ENCODE assay signal across 23 cellular contexts in the genomic region with DNA sequence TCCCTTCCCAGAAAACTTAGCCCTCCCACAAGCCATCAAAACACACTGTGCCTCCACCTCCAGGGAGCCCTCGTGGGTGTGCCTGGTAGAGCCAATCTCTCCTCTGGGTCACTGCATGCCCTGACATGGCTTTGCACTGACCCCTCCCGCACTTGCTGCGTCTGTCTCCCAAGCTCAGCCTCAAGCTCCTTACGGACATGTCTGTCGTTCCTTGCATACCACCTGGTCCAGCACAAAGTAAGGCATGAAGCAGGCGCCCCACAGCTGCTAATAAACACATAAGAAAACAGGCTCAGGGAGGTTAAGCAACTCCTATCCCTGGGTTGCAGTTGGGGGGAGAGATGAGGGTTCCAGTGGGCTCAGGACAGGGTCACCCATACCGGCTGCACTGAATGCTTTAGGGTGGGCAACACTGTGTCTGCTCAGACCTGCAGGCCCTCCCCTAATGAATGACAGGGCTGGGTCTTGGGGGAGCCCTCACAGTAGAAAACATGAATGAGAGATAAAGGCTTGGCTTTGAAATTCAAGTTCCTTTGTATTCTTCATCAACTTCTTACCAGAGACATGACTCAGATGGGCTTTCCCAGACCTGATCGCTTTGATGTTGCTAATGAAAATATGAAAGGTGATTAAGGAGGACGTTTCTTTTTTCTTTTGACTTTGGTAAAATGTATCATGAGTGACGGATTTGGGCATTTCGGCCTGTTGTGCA. TPM values are rescaled to one million over a fixed set of nuclear protein-coding genes. Genes with fewer than 3 reads are reported as not detected.
DNase-seq lines count a peak whose midpoint lies in the region; ATAC-seq and TF ChIP-seq lines count a peak whose summit lies in the region.
"Had no signal": no experiment of that assay in that cellular context is flagged by ENCODE, and none has a peak within 500 bp of the region (broad histone marks: within the 10 kb centered on the region; RNA-seq: fewer than 3 reads in every experiment).

No MANE protein-coding gene starts in this region.

- intact Hi-C loops in activated T-helper 2 cell treated with anti-CD3 and anti-CD28 coated beads, Interferon-gamma antibody, Interleukin-2, Interleukin-4, amounts not matched to agents 10 μg/mL and 5 μg/mL and 100 μg/mL, durations not matched to agents 14 hours and 24 hours and 36 hours (cut with micrococcal nuclease): no loop called here

- H3K4me2 ChIP-seq in H9 (ENCODE audit: insufficient read depth, insufficient read length, low read length) (no peak overlapping the region), osteoblast (ENCODE audit: insufficient read depth, low read length) (no peak overlapping the region)

- peaks cover 14% of the 10 kb centered on the region for H3K79me1 ChIP-seq in H9 (ENCODE audit: insufficient read depth, low read depth, low read length, poor library complexity, severe bottlenecking)

- H3K4me3 Mint-ChIP-seq in activated T-cell treated with anti-CD3 and anti-CD28 coated beads, Interleukin-2, amount 50 U/mL, for 4 hours: peak overlapping the region; percentile 26
- no peak overlapping the region for H3K4me3 Mint-ChIP-seq in H9
- no peak overlapping the region for H3K4me3 Mint-ChIP-seq in brain
- no peak overlapping the region for H3K4me3 Mint-ChIP-seq in activated T-helper 2 cell treated with anti-CD3 and anti-CD28 coated beads, Interferon-gamma antibody, Interleukin-2, Interleukin-4, amounts not matched to agents 10 μg/mL and 5 μg/mL and 100 μg/mL, durations not matched to agents 14 hours and 24 hours and 36 hours (ENCODE audit: low read depth)
- H3K4me3 Mint-ChIP-seq: HFFc6; stimulated activated effector memory CD8-positive, alpha-beta T cell treated with anti-CD3 and anti-CD28 coated beads, Interleukin-12 subunit alpha, Interleukin-12 subunit beta, amount 100 ng/mL, for 72 hours had no signal

- H3K36me3 Mint-ChIP-seq in activated T-cell treated with anti-CD3 and anti-CD28 coated beads, Interleukin-2, amount 50 U/mL, for 4 hours (ENCODE audit: insufficient read depth): no peaks in the 10 kb centered on the region
- H3K36me3 Mint-ChIP-seq in H9 (ENCODE audit: insufficient read depth in 1 of 3, low read depth in 3 of 3) (peaks cover 11 to 42% (median 39%) of the 10 kb centered on the region in 3 experiments; a peak in 6 of 7 replicates), brain (peaks cover 29% of the 10 kb centered on the region)
- no peaks in the 10 kb centered on the region for H3K36me3 Mint-ChIP-seq in activated T-helper 2 cell treated with anti-CD3 and anti-CD28 coated beads, Interferon-gamma antibody, Interleukin-2, Interleukin-4, amounts not matched to agents 10 μg/mL and 5 μg/mL and 100 μg/mL, durations not matched to agents 14 hours and 24 hours and 36 hours (ENCODE audit: low read depth)
- H3K36me3 Mint-ChIP-seq: stimulated activated effector memory CD8-positive, alpha-beta T cell treated with anti-CD3 and anti-CD28 coated beads, Interleukin-12 subunit alpha, Interleukin-12 subunit beta, amount 100 ng/mL, for 72 hours had no signal

- no peak overlapping the region for H3K9ac ChIP-seq in H9 (ENCODE audit: extremely low read depth, insufficient read length, low read length)

- H2BK120ac ChIP-seq in H9 (ENCODE audit: low read depth, low read length, poor library complexity, severe bottlenecking): no peak overlapping the region

- no peak overlapping the region for H2BK20ac ChIP-seq in H9 (ENCODE audit: low read depth, low read length, poor library complexity, severe bottlenecking)

- no peaks in the 10 kb centered on the region for H3K36me3 ChIP-seq in osteoblast (ENCODE audit: insufficient read depth, low read length)
- H3K36me3 ChIP-seq: colonic mucosa, esophagus squamous epithelium, thoracic aorta had no signal

- no peak overlapping the region for H3T11ph ChIP-seq in H9 (ENCODE audit: low read length)

- H3K27me3 Mint-ChIP-seq in activated T-cell treated with anti-CD3 and anti-CD28 coated beads, Interleukin-2, amount 50 U/mL, for 4 hours (ENCODE audit: low read depth): peaks cover 31% of the 10 kb centered on the region
- no peaks in the 10 kb centered on the region for H3K27me3 Mint-ChIP-seq in H9 (ENCODE audit: low read depth)
- no peaks in the 10 kb centered on the region for H3K27me3 Mint-ChIP-seq in brain
- H3K27me3 Mint-ChIP-seq in activated T-helper 2 cell treated with anti-CD3 and anti-CD28 coated beads, Interferon-gamma antibody, Interleukin-2, Interleukin-4, amounts not matched to agents 10 μg/mL and 5 μg/mL and 100 μg/mL, durations not matched to agents 14 hours and 24 hours and 36 hours (ENCODE audit: low read depth): no peaks in the 10 kb centered on the region

- no peak overlapping the region for H4K91ac ChIP-seq in H9 (ENCODE audit: insufficient read length, low read depth, low read length)

- no peak overlapping the region for H3K18ac ChIP-seq in H9 (ENCODE audit: insufficient read length, low read depth, low read length)

- peak; percentile 39 to 44 for ATAC-seq in activated T-cell treated with anti-CD3 and anti-CD28 coated beads, Interleukin-2, amount 50 U/mL, for 4 hours
- ATAC-seq: left lobe of liver had no signal

- H3K27me3 ChIP-seq in H9 (ENCODE audit: insufficient read depth, low read length) (no peaks in the 10 kb centered on the region), osteoblast (ENCODE audit: insufficient read depth, low read length) (peaks cover 4% of the 10 kb centered on the region)
- H3K27me3 ChIP-seq: colonic mucosa had no signal

- no peak overlapping the region for H3K56ac ChIP-seq in H9 (ENCODE audit: insufficient read length, low read depth, low read length)

- no peak overlapping the region for H3K4me3 ChIP-seq in osteoblast (ENCODE audit: insufficient read depth, low read length)
- H3K4me3 ChIP-seq: colonic mucosa, esophagus squamous epithelium, thoracic aorta had no signal

- no peak overlapping the region for H3K14ac ChIP-seq in H9 (ENCODE audit: insufficient read depth, low read length)

- H3K23ac ChIP-seq in H9 (ENCODE audit: insufficient read length, low read depth, low read length): no peak overlapping the region

- H4K8ac ChIP-seq in H9 (replicated peaks; ENCODE audit: insufficient read length, low read depth, low read length): no peak overlapping the region

- H3K9me3 Mint-ChIP-seq in activated T-cell treated with anti-CD3 and anti-CD28 coated beads, Interleukin-2, amount 50 U/mL, for 4 hours: no peaks in the 10 kb centered on the region
- H3K9me3 Mint-ChIP-seq in H9 (no peaks in the 10 kb centered on the region), brain (no peaks in the 10 kb centered on the region)
- no peaks in the 10 kb centered on the region for H3K9me3 Mint-ChIP-seq in activated T-helper 2 cell treated with anti-CD3 and anti-CD28 coated beads, Interferon-gamma antibody, Interleukin-2, Interleukin-4, amounts not matched to agents 10 μg/mL and 5 μg/mL and 100 μg/mL, durations not matched to agents 14 hours and 24 hours and 36 hours
- H3K9me3 Mint-ChIP-seq: HFFc6; stimulated activated effector memory CD8-positive, alpha-beta T cell treated with anti-CD3 and anti-CD28 coated beads, Interleukin-12 subunit alpha, Interleukin-12 subunit beta, amount 100 ng/mL, for 72 hours had no signal

- H2BK15ac ChIP-seq in H9 (ENCODE audit: low read depth, low read length): no peak overlapping the region

- no CpG with 5 or more reads among the region's 11 CpGs for WGBS in H9 (ENCODE audit: extremely low coverage, insufficient read length, low lambda C conversion rate)

- H3K23me2 ChIP-seq in H9 (ENCODE audit: insufficient read length, low read depth, low read length, poor library complexity, severe bottlenecking): no peaks in the 10 kb centered on the region

- no peak for DNase-seq in activated T-cell treated with anti-CD3 and anti-CD28 coated beads, Interleukin-2, amount 50 U/mL, for 4 hours
- DNase-seq in activated T-cell treated with anti-CD3 and anti-CD28 coated beads for 4 hours: no peak
- DNase-seq in H9: no peak
- DNase-seq in osteoblast (ENCODE audit: insufficient read length, low spot score, missing footprints): peak; percentile 48
- DNase-seq in NOMO-1 treated with dmso at 0.1 percent for 144 hours (lab: John Stamatoyannopoulos, UW; ENCODE audit: unreplicated experiment): no peak
- no peak for DNase-seq in activated T-helper 2 cell treated with anti-CD3 and anti-CD28 coated beads, Interferon-gamma antibody, Interleukin-2, Interleukin-4, amounts not matched to agents 10 μg/mL and 5 μg/mL and 100 μg/mL, durations not matched to agents 14 hours and 24 hours and 36 hours (ENCODE audit: low spot score)
- DNase-seq in anterior cingulate cortex (lab: John Stamatoyannopoulos, UW): no peak
- DNase-seq: ACHN; colonic mucosa; effector memory CD4-positive, alpha-beta T cell; esophagus squamous epithelium; HFFc6; mesendoderm; NCI-H1694 treated with DMSO at 0.1 percent for 48 hours; NCI-H2171; NCI-H524; small intestine; T-helper 1 cell had no signal

- H3K9me3 ChIP-seq in H9 (ENCODE audit: control insufficient read depth, low read depth, low read length): no peaks in the 10 kb centered on the region
- no peaks in the 10 kb centered on the region for H3K9me3 ChIP-seq in osteoblast (ENCODE audit: low read depth, low read length)
- H3K9me3 ChIP-seq: colonic mucosa, esophagus squamous epithelium, thoracic aorta had no signal

- no peak overlapping the region for H2AK5ac ChIP-seq in H9 (ENCODE audit: insufficient read length, low read length)

- H3K79me2 ChIP-seq in H9 (ENCODE audit: insufficient read depth, low read length) (peaks cover 6% of the 10 kb centered on the region; the same call in 1 of the 2 replicates), osteoblast (ENCODE audit: insufficient read depth, low read length) (no peaks in the 10 kb centered on the region)

- H3K27ac ChIP-seq in H9 (ENCODE audit: insufficient read length, low read depth, low read length): no peak overlapping the region
- H3K27ac ChIP-seq in osteoblast (ENCODE audit: low read depth, low read length): no peak overlapping the region
- H3K27ac ChIP-seq: colonic mucosa, esophagus squamous epithelium, thoracic aorta had no signal

- no peak overlapping the region for H2BK12ac ChIP-seq in H9 (ENCODE audit: insufficient read length, low read depth, low read length)

- H2BK5ac ChIP-seq in H9 (ENCODE audit: insufficient read length, low read length): no peak overlapping the region

- H3K4me1 Mint-ChIP-seq in activated T-cell treated with anti-CD3 and anti-CD28 coated beads, Interleukin-2, amount 50 U/mL, for 4 hours (ENCODE audit: low read depth): peaks cover 4% of the 10 kb centered on the region
- H3K4me1 Mint-ChIP-seq in H9 (peaks cover 47 to 59% of the 10 kb centered on the region in 2 experiments), brain (peaks cover 32% of the 10 kb centered on the region)
- no peaks in the 10 kb centered on the region for H3K4me1 Mint-ChIP-seq in activated T-helper 2 cell treated with anti-CD3 and anti-CD28 coated beads, Interferon-gamma antibody, Interleukin-2, Interleukin-4, amounts not matched to agents 10 μg/mL and 5 μg/mL and 100 μg/mL, durations not matched to agents 14 hours and 24 hours and 36 hours (ENCODE audit: low read depth)
- H3K4me1 Mint-ChIP-seq: stimulated activated effector memory CD8-positive, alpha-beta T cell treated with anti-CD3 and anti-CD28 coated beads, Interleukin-12 subunit alpha, Interleukin-12 subunit beta, amount 100 ng/mL, for 72 hours had no signal

- H3K27ac Mint-ChIP-seq in H9: peak overlapping the region in 2 of 3 experiments; percentile 74 to 88; a peak in 5 of 7 replicates
- peak overlapping the region in 3 of 5 experiments; percentile 34 to 66 (median 48) for H3K27ac Mint-ChIP-seq in brain
- no peak overlapping the region for H3K27ac Mint-ChIP-seq in activated T-helper 2 cell treated with anti-CD3 and anti-CD28 coated beads, Interferon-gamma antibody, Interleukin-2, Interleukin-4, amounts not matched to agents 10 μg/mL and 5 μg/mL and 100 μg/mL, durations not matched to agents 14 hours and 24 hours and 36 hours
- H3K27ac Mint-ChIP-seq: HFFc6; stimulated activated effector memory CD8-positive, alpha-beta T cell treated with anti-CD3 and anti-CD28 coated beads, Interleukin-12 subunit alpha, Interleukin-12 subunit beta, amount 100 ng/mL, for 72 hours had no signal

- H3K4me1 ChIP-seq in H9 (ENCODE audit: insufficient read depth, low read length): no peaks in the 10 kb centered on the region; the same call in 1 of the 2 replicates
- H3K4me1 ChIP-seq in osteoblast (ENCODE audit: insufficient read depth, low read length): no peaks in the 10 kb centered on the region
- H3K4me1 ChIP-seq: colonic mucosa, esophagus squamous epithelium had no signal

- H2AFZ ChIP-seq in H9 (ENCODE audit: low read length) (no peak overlapping the region), osteoblast (ENCODE audit: low read length) (no peak overlapping the region)

- no peak overlapping the region for H4K5ac ChIP-seq in H9 (ENCODE audit: insufficient read length, low read depth, low read length)

- peaks cover 3% of the 10 kb centered on the region for H4K20me1 ChIP-seq in H9 (ENCODE audit: control insufficient read depth, insufficient read depth, insufficient read length)
- H4K20me1 ChIP-seq in osteoblast (ENCODE audit: insufficient read depth, low read length): no peaks in the 10 kb centered on the region

- TF ChIP-seq CTCF in H9 (conservative IDR thresholded peaks at IDR 0.05) (no peak), brain (conservative IDR thresholded peaks at IDR 0.05) (no peak), osteoblast (IDR thresholded peaks at IDR 0.05; ENCODE audit: extremely low read depth, low read depth, low read length) (no peak)

- no peak overlapping the region for H3K4ac ChIP-seq in H9 (ENCODE audit: low read depth, low read length)

RNA-seq across cellular contexts. Expression of gene PHF21B, which starts 38.0 kb away (rescaled TPM):
- total RNA-seq in activated T-cell treated with anti-CD3 and anti-CD28 coated beads, Interleukin-2, amount 50 U/mL, for 4 hours: under 1 TPM in 1 of 3 donors, not detected in 2; 0.26 TPM
- 54.3 and 60.3 TPM in 2 replicates for total RNA-seq in H9 (2021)
- polyA plus RNA-seq in brain (ENCODE audit: insufficient read depth, low read depth, low replicate concordance): 8.2 TPM
- not detected in 2 replicates for total RNA-seq in osteoblast
- total RNA-seq in activated T-helper 2 cell treated with anti-CD3 and anti-CD28 coated beads, Interferon-gamma antibody, Interleukin-2, Interleukin-4, amounts not matched to agents 10 μg/mL and 5 μg/mL and 100 μg/mL, durations not matched to agents 14 hours and 24 hours and 36 hours: 0.30 and 1.2 TPM in 2 replicates
- total RNA-seq: colonic mucosa, HFFc6, left lobe of liver, renal cortical epithelial cell had no signal

Comparison
In these comparisons a context has a peak if more than half of its experiments do, and no peak if none do; other contexts are left out.
1. RNA of gene PHF21B, which starts 38.0 kb away (total RNA-seq): 54.3 to 60.3 TPM in H9; 0.30 to 1.2 TPM in activated T-helper 2 cell treated with anti-CD3 and anti-CD28 coated beads, Interferon-gamma antibody, Interleukin-2, Interleukin-4, amounts not matched to agents 10 μg/mL and 5 μg/mL and 100 μg/mL, durations not matched to agents 14 hours and 24 hours and 36 hours, 0.26 TPM in activated T-cell treated with anti-CD3 and anti-CD28 coated beads, Interleukin-2, amount 50 U/mL, for 4 hours and not detected in osteoblast; every median in the first group is over 10 times any median in the second.